Comparison of ENCODE assay signal across 1 cellular context in genomic region chr14:29028973-29029582, GRCh38.
TF ChIP-seq lines count a peak whose summit lies in the region.

No MANE protein-coding gene starts in this region.

TF ChIP-seq in HepG2, 621 proteins besides CTCF, POLR2A, EP300 and RAD21 (continued from another document and continues in another):
- TF ChIP-seq DMTF1 (CRISPR knock-in tag; IDR thresholded peaks at IDR 0.05) (no peak), ZNF121 (CRISPR knock-in tag; IDR thresholded peaks at IDR 0.05) (peak; percentile 74; the same call in 1 of the 2 replicates), ZNF205 (CRISPR knock-in tag; IDR thresholded peaks at IDR 0.05) (peak; percentile 65; the same call in 1 of the 2 replicates), BRCA1 (CRISPR knock-in tag; IDR thresholded peaks at IDR 0.05) (peak; percentile 60; the same call in 1 of the 2 replicates), ZNF75D (CRISPR knock-in tag; IDR thresholded peaks at IDR 0.05; ENCODE audit: borderline replicate concordance) (no peak), ZNF607 (CRISPR knock-in tag; IDR thresholded peaks at IDR 0.05; ENCODE audit: borderline replicate concordance) (peak; percentile 69; the same call in 1 of the 2 replicates), CENPT (CRISPR knock-in tag; IDR thresholded peaks at IDR 0.05; ENCODE audit: low read depth) (no peak), ZNF609 (CRISPR knock-in tag; IDR thresholded peaks at IDR 0.05; ENCODE audit: borderline replicate concordance) (peak; percentile 80; the same call in 1 of the 2 replicates), SSRP1 (CRISPR knock-in tag; IDR thresholded peaks at IDR 0.05) (peak; percentile 95), ZFP36L2 (CRISPR knock-in tag; IDR thresholded peaks at IDR 0.05) (no peak), TCF7 (IDR thresholded peaks at IDR 0.05; ENCODE audit: low read depth) (peak; percentile 53; the same call in 1 of the 2 replicates), BCL6 (CRISPR knock-in tag; IDR thresholded peaks at IDR 0.05) (peak; percentile 92), ZNF225 (CRISPR knock-in tag; IDR thresholded peaks at IDR 0.05) (no peak; the same call in 1 of the 2 replicates), NCOA5 (CRISPR knock-in tag; IDR thresholded peaks at IDR 0.05) (no peak), ZNF264 (CRISPR knock-in tag; IDR thresholded peaks at IDR 0.05) (peak; percentile 99), MYNN (CRISPR knock-in tag; IDR thresholded peaks at IDR 0.05; ENCODE audit: low read depth) (no peak), KDM3A (CRISPR knock-in tag; IDR thresholded peaks at IDR 0.05; ENCODE audit: low read depth) (peak; percentile 98), ZNF10 (CRISPR knock-in tag; IDR thresholded peaks at IDR 0.05; ENCODE audit: borderline replicate concordance, low read depth) (no peak), RORA (CRISPR knock-in tag; IDR thresholded peaks at IDR 0.05) (no peak), ZNF446 (CRISPR knock-in tag; IDR thresholded peaks at IDR 0.05) (no peak), NFYC (CRISPR knock-in tag; IDR thresholded peaks at IDR 0.05) (no peak; the same call in 1 of the 2 replicates), ELF4 (CRISPR knock-in tag; IDR thresholded peaks at IDR 0.05; ENCODE audit: borderline replicate concordance) (no peak), ZNF136 (CRISPR knock-in tag; IDR thresholded peaks at IDR 0.05; ENCODE audit: low read depth) (no peak), PCBP1 (IDR thresholded peaks at IDR 0.05; ENCODE audit: borderline replicate concordance, low read depth, low read length) (no peak), YEATS4 (CRISPR knock-in tag; IDR thresholded peaks at IDR 0.05; ENCODE audit: borderline replicate concordance) (peak; percentile 93; the same call in 1 of the 2 replicates), THAP11 (CRISPR knock-in tag; IDR thresholded peaks at IDR 0.05) (peak; percentile 82), PLSCR1 (CRISPR knock-in tag; IDR thresholded peaks at IDR 0.05; ENCODE audit: borderline replicate concordance) (no peak), ZNF547 (CRISPR knock-in tag; IDR thresholded peaks at IDR 0.05) (peak; percentile 62; the same call in 1 of the 2 replicates), ZNF564 (CRISPR knock-in tag; IDR thresholded peaks at IDR 0.05) (peak; percentile 92; the same call in 1 of the 2 replicates), ATAD3A (CRISPR knock-in tag; IDR thresholded peaks at IDR 0.05) (no peak), ZNF232 (CRISPR knock-in tag; IDR thresholded peaks at IDR 0.05; ENCODE audit: borderline replicate concordance) (peak; percentile 97), MLLT10 (CRISPR knock-in tag; IDR thresholded peaks at IDR 0.05) (no peak), ZNF451 (CRISPR knock-in tag; IDR thresholded peaks at IDR 0.05) (0 out of 2 replicates have a peak, but pooled peaks have one; percentile 67), ZNF780A (CRISPR knock-in tag; IDR thresholded peaks at IDR 0.05) (0 out of 2 replicates have a peak, but pooled peaks have one; percentile 56), NFKBIZ (CRISPR knock-in tag; IDR thresholded peaks at IDR 0.05) (peak; percentile 96), ZMYM2 (CRISPR knock-in tag; IDR thresholded peaks at IDR 0.05) (peak; percentile 75; the same call in 1 of the 2 replicates), ZMYM4 (CRISPR knock-in tag; IDR thresholded peaks at IDR 0.05) (peak; percentile 100), SCMH1 (CRISPR knock-in tag; IDR thresholded peaks at IDR 0.05; ENCODE audit: borderline replicate concordance) (no peak), ZNF879 (CRISPR knock-in tag; IDR thresholded peaks at IDR 0.05) (no peak; the same call in 1 of the 2 replicates), PREB (CRISPR knock-in tag; IDR thresholded peaks at IDR 0.05) (no peak), IKZF1 (IDR thresholded peaks at IDR 0.05) (no peak), PHF21A (CRISPR knock-in tag; IDR thresholded peaks at IDR 0.05) (peak; percentile 92)
- TF ChIP-seq, protein P1, sequence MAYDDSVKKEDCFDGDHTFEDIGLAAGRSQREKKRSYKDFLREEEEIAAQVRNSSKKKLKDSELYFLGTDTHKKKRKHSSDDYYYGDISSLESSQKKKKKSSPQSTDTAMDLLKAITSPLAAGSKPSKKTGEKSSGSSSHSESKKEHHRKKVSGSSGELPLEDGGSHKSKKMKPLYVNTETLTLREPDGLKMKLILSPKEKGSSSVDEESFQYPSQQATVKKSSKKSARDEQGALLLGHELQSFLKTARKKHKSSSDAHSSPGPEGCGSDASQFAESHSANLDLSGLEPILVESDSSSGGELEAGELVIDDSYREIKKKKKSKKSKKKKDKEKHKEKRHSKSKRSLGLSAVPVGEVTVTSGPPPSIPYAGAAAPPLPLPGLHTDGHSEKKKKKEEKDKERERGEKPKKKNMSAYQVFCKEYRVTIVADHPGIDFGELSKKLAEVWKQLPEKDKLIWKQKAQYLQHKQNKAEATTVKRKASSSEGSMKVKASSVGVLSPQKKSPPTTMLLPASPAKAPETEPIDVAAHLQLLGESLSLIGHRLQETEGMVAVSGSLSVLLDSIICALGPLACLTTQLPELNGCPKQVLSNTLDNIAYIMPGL (CRISPR knock-in tag; IDR thresholded peaks at IDR 0.05; ENCODE audit: borderline replicate concordance in 1 of 2, low read depth in 1 of 2): peak in 1 of 2 experiments; percentile 74; a peak in 1 of 4 replicates
- TF ChIP-seq, protein P2, sequence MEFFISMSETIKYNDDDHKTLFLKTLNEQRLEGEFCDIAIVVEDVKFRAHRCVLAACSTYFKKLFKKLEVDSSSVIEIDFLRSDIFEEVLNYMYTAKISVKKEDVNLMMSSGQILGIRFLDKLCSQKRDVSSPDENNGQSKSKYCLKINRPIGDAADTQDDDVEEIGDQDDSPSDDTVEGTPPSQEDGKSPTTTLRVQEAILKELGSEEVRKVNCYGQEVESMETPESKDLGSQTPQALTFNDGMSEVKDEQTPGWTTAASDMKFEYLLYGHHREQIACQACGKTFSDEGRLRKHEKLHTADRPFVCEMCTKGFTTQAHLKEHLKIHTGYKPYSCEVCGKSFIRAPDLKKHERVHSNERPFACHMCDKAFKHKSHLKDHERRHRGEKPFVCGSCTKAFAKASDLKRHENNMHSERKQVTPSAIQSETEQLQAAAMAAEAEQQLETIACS (CRISPR knock-in tag; IDR thresholded peaks at IDR 0.05): no peak
- TF ChIP-seq, protein P3, sequence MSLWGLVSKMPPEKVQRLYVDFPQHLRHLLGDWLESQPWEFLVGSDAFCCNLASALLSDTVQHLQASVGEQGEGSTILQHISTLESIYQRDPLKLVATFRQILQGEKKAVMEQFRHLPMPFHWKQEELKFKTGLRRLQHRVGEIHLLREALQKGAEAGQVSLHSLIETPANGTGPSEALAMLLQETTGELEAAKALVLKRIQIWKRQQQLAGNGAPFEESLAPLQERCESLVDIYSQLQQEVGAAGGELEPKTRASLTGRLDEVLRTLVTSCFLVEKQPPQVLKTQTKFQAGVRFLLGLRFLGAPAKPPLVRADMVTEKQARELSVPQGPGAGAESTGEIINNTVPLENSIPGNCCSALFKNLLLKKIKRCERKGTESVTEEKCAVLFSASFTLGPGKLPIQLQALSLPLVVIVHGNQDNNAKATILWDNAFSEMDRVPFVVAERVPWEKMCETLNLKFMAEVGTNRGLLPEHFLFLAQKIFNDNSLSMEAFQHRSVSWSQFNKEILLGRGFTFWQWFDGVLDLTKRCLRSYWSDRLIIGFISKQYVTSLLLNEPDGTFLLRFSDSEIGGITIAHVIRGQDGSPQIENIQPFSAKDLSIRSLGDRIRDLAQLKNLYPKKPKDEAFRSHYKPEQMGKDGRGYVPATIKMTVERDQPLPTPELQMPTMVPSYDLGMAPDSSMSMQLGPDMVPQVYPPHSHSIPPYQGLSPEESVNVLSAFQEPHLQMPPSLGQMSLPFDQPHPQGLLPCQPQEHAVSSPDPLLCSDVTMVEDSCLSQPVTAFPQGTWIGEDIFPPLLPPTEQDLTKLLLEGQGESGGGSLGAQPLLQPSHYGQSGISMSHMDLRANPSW (CRISPR knock-in tag; IDR thresholded peaks at IDR 0.05; ENCODE audit: borderline replicate concordance): peak; percentile 82; the same call in 1 of the 2 replicates
- TF ChIP-seq, protein P4, sequence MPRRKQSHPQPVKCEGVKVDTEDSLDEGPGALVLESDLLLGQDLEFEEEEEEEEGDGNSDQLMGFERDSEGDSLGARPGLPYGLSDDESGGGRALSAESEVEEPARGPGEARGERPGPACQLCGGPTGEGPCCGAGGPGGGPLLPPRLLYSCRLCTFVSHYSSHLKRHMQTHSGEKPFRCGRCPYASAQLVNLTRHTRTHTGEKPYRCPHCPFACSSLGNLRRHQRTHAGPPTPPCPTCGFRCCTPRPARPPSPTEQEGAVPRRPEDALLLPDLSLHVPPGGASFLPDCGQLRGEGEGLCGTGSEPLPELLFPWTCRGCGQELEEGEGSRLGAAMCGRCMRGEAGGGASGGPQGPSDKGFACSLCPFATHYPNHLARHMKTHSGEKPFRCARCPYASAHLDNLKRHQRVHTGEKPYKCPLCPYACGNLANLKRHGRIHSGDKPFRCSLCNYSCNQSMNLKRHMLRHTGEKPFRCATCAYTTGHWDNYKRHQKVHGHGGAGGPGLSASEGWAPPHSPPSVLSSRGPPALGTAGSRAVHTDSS (CRISPR knock-in tag; conservative IDR thresholded peaks at IDR 0.05): no peak
